In the genomic region with DNA sequence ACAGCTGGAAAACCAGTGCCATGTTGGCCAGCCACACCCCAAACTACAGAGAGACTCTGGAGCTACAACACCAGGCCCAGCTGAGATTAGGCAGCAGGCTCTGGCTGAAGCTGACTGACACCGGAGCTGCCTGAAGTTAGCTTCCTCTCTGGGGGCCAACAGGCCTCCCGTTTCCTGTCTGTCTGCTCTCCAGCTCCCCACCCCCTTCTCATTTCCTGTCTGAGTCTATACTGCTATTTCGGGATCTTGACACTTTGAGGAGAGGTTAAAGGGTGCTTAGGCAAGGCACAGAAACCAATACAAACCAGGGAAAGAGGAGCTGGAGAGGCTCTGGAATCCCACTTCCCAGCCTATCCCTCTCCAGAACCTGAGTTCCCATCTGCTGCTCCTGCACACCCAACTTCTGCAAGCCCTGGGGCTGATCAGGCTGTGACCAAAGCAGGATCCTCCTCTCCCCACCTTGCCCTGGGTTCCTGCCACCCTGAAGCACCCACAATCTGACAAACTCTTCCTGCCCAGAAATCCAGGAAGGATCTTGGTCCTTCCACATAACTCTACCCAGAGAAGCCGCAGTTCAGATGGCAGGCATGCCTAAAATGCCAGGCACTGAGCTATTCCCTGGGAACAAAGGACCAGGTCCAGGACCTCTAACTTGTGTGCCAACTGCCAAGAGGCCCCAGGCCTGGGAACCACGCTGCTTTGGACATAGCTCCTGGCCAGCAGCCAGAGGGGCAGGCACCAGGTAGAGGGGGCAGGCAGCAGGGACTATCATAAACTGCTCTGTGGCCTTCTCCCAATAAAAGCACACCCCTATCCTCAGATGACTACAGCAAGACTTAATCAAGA, we compare ENCODE assay signal across 1 cellular context.
A peak's percentile ranks its signal among the peaks of the same experiment; 100 is the strongest.
TF ChIP-seq lines count a peak whose summit lies in the region.

No MANE protein-coding gene starts in this region.

TF ChIP-seq in K562, 482 proteins besides CTCF, POLR2A, EP300 and RAD21 (continued from another document):
- peak in 1 of 2 experiments; percentile 46; a peak in 1 of 4 replicates for TF ChIP-seq MNT (conservative IDR thresholded peaks at IDR 0.05)
- TF ChIP-seq ZNF165 (CRISPR knock-in tag; IDR thresholded peaks at IDR 0.05; ENCODE audit: borderline replicate concordance), result 0 out of 2 replicates have a peak, but pooled peaks have one; percentile 57
- peak; percentile 42 for TF ChIP-seq ARID1B (IDR thresholded peaks at IDR 0.05)
- peak; percentile 84 for TF ChIP-seq LEF1 (IDR thresholded peaks at IDR 0.05)
- peak; percentile 88 for TF ChIP-seq TFAP4 (CRISPR knock-in tag; IDR thresholded peaks at IDR 0.05; ENCODE audit: borderline replicate concordance)
